In genomic region chr19:4687396-4687795, GRCh38 we compare ENCODE assay signal across 1 cellular context.
TF ChIP-seq lines count a peak whose summit lies in the region.

No MANE protein-coding gene starts in this region.

TF ChIP-seq in HepG2, 621 proteins besides CTCF, POLR2A, EP300 and RAD21:
- TF ChIP-seq TBX2 (CRISPR knock-in tag; IDR thresholded peaks at IDR 0.05; ENCODE audit: borderline replicate concordance) (peak; percentile 42; the same call in 1 of the 2 replicates), ZC3H13 (CRISPR knock-in tag; IDR thresholded peaks at IDR 0.05) (no peak), FOXP1 (IDR thresholded peaks at IDR 0.05) (no peak), FOXP1 (CRISPR knock-in tag; IDR thresholded peaks at IDR 0.05) (no peak), TRIM22 (IDR thresholded peaks at IDR 0.05) (no peak), PATZ1 (CRISPR knock-in tag; IDR thresholded peaks at IDR 0.05) (peak; percentile 31; the same call in 1 of the 2 replicates), ATAD3A (CRISPR knock-in tag; IDR thresholded peaks at IDR 0.05) (no peak), BORCS8-MEF2B (CRISPR knock-in tag; IDR thresholded peaks at IDR 0.05) (0 out of 2 replicates have a peak, but pooled peaks have one; percentile 40), ZNF441 (CRISPR knock-in tag; IDR thresholded peaks at IDR 0.05; ENCODE audit: borderline replicate concordance) (peak; percentile 19; the same call in 1 of the 2 replicates), SPEN (CRISPR knock-in tag; IDR thresholded peaks at IDR 0.05; ENCODE audit: low read depth) (0 out of 2 replicates have a peak, but pooled peaks have one; percentile 18), MED1 (CRISPR knock-in tag; IDR thresholded peaks at IDR 0.05) (0 out of 2 replicates have a peak, but pooled peaks have one; percentile 18), KLF13 (CRISPR knock-in tag; IDR thresholded peaks at IDR 0.05) (no peak), GABPB1 (CRISPR knock-in tag; IDR thresholded peaks at IDR 0.05) (peak; percentile 34; the same call in 1 of the 2 replicates), PAXIP1 (CRISPR knock-in tag; conservative IDR thresholded peaks at IDR 0.05) (peak; percentile 70), HNRNPL (IDR thresholded peaks at IDR 0.05; ENCODE audit: low read depth, low read length) (0 out of 2 replicates have a peak, but pooled peaks have one; percentile 45), ZNF687 (CRISPR knock-in tag; IDR thresholded peaks at IDR 0.05) (peak; percentile 79), SALL1 (CRISPR knock-in tag; IDR thresholded peaks at IDR 0.05) (peak; percentile 8; the same call in 1 of the 2 replicates), TCF7L2 (IDR thresholded peaks at IDR 0.05; ENCODE audit: low read depth, low read length) (no peak), ZBTB38 (CRISPR knock-in tag; IDR thresholded peaks at IDR 0.05) (peak; percentile 81), ZNF549 (CRISPR knock-in tag; IDR thresholded peaks at IDR 0.05) (no peak), SIX1 (CRISPR knock-in tag; IDR thresholded peaks at IDR 0.05; ENCODE audit: borderline replicate concordance) (peak; percentile 40; the same call in 1 of the 2 replicates), MAX (IDR thresholded peaks at IDR 0.05) (0 out of 2 replicates have a peak, but pooled peaks have one; percentile 32), SIX4 (CRISPR knock-in tag; IDR thresholded peaks at IDR 0.05) (peak; percentile 37; the same call in 1 of the 2 replicates), ZFX (CRISPR knock-in tag; IDR thresholded peaks at IDR 0.05; ENCODE audit: low read depth) (peak; percentile 22; the same call in 1 of the 2 replicates), ZBTB37 (CRISPR knock-in tag; IDR thresholded peaks at IDR 0.05) (0 out of 2 replicates have a peak, but pooled peaks have one; percentile 52), ZNF362 (CRISPR knock-in tag; IDR thresholded peaks at IDR 0.05; ENCODE audit: borderline replicate concordance) (0 out of 2 replicates have a peak, but pooled peaks have one; percentile 13)
